Comparison of ENCODE assay signal across 16 cellular contexts in genomic region chr12:8080131-8080530, GRCh38. TPM values are rescaled to one million over a fixed set of nuclear protein-coding genes. Genes with fewer than 3 reads are reported as not detected.
DNase-seq lines count a peak whose midpoint lies in the region; ATAC-seq and TF ChIP-seq lines count a peak whose summit lies in the region.
"Had no signal": no experiment of that assay in that cellular context is flagged by ENCODE, and none has a peak within 500 bp of the region (broad histone marks: within the 10 kb centered on the region; RNA-seq: fewer than 3 reads in every experiment).

No MANE protein-coding gene starts in this region.

- 0 out of 2 replicates have a peak, but pooled peaks cover 10% of the 10 kb centered on the region for H3K36me3 ChIP-seq in BLaER1
- H3K36me3 ChIP-seq: cardiac muscle cell, esophagus muscularis mucosa, sigmoid colon, uterus had no signal

- H3K27me3 ChIP-seq in BLaER1, result no peaks in the 10 kb centered on the region
- H3K27me3 ChIP-seq: cardiac muscle cell, esophagus muscularis mucosa, MG63, sigmoid colon, uterus had no signal

- H3K9me3 Mint-ChIP-seq in immature natural killer cell, result peaks cover 0 to 2% (median 0%) of the 10 kb centered on the region in 6 donors

- in situ Hi-C loops in GM13976 (cut with MboI; ENCODE audit: low sequenced_read_pairs, unreplicated experiment), result no loop called here

- peak; percentile 27 for DNase-seq in GM13976 (ENCODE audit: low spot score)
- no peak for DNase-seq in T-helper 17 cell
- no peak for DNase-seq in immature natural killer cell
- DNase-seq in 8988T, result no peak
- no peak for DNase-seq in stimulated activated CD4-positive, alpha-beta T cell treated with anti-CD3 and anti-CD28 coated beads, Interleukin-4, amount 100 ng/mL, for 4 hours
- DNase-seq in stimulated activated CD4-positive, alpha-beta T cell treated with anti-CD3 and anti-CD28 coated beads, Interleukin-4, amount 100 ng/mL, for 24 hours, result no peak
- DNase-seq: DMS153, MG63, mucosa of descending colon, NCI-H526 treated with DMSO at 0.1 percent for 48 hours, sigmoid colon, uterus had no signal

- no peak overlapping the region for H3K9ac ChIP-seq in BLaER1

- H3K4me1 Mint-ChIP-seq in T-helper 17 cell (peaks cover 40% of the 10 kb centered on the region), immature natural killer cell (peaks cover 46 to 50% of the 10 kb centered on the region in 2 donors)

- peaks cover 54% of the 10 kb centered on the region for H3K4me1 ChIP-seq in BLaER1
- H3K4me1 ChIP-seq: uterus had no signal

- peaks cover 22% of the 10 kb centered on the region for H4K20me1 ChIP-seq in BLaER1

- TF ChIP-seq CTCF in GM13976 (IDR thresholded peaks at IDR 0.05; ENCODE audit: borderline replicate concordance, control extremely low read depth, extremely low read depth, insufficient read depth, missing control alignments), result no peak

- H3K4me2 ChIP-seq in BLaER1, result peak overlapping the region; percentile 91; the same call in 1 of the 2 replicates

- H3K36me3 Mint-ChIP-seq in T-helper 17 cell (ENCODE audit: low read depth) (peaks cover 4% of the 10 kb centered on the region), immature natural killer cell (peaks cover 0 to under 1% (median 0%) of the 10 kb centered on the region in 3 donors)

- no peak overlapping the region for H3K27ac ChIP-seq in BLaER1

- peak overlapping the region; percentile 100 for H3K27ac Mint-ChIP-seq in T-helper 17 cell
- H3K27ac Mint-ChIP-seq in immature natural killer cell, result peak overlapping the region; percentile 66 to 99 (median 87)

- H3K27me3 Mint-ChIP-seq in T-helper 17 cell (no peaks in the 10 kb centered on the region), immature natural killer cell (ENCODE audit: low read depth in 3 of 3) (peaks cover 2 to 15% (median 10%) of the 10 kb centered on the region in 3 donors)

- no peaks in the 10 kb centered on the region for H3K9me3 ChIP-seq in BLaER1
- H3K9me3 ChIP-seq in T-helper 17 cell (ENCODE audit: control insufficient read depth, low read length, poor library complexity, severe bottlenecking), result no peaks in the 10 kb centered on the region
- H3K9me3 ChIP-seq: esophagus muscularis mucosa, MG63, mucosa of descending colon, sigmoid colon, uterus had no signal

- no peak overlapping the region for H3K4me3 ChIP-seq in BLaER1
- H3K4me3 ChIP-seq: cardiac muscle cell, MG63, mucosa of descending colon, sigmoid colon had no signal

- ATAC-seq in T-helper 17 cell (no peak), HG03095 (IDR thresholded peaks at IDR 0.05; ENCODE audit: unreplicated experiment) (no peak)
- ATAC-seq: mucosa of descending colon had no signal

- H3K4me3 Mint-ChIP-seq in T-helper 17 cell, result peak overlapping the region; percentile 64
- H3K4me3 Mint-ChIP-seq in immature natural killer cell, result peak overlapping the region in 4 of 5 donors; percentile 0 to 14 (median 9)

RNA-seq across cellular contexts. Expression of gene NECAP1, which starts 1.9 kb away (rescaled TPM):
- 10 to 100 TPM; 72.8 to 73.0 TPM for total RNA-seq in T-helper 17 cell
- 10 to 100 TPM; 16.0 to 23.0 (median 20.5) TPM for polyA plus RNA-seq in immature natural killer cell

RNA-seq across cellular contexts. Expression of gene C3AR1, which starts 14.0 kb away (rescaled TPM):
- total RNA-seq in T-helper 17 cell, result 1 to 10 TPM; 3.1 to 3.9 TPM
- polyA plus RNA-seq in immature natural killer cell, result 10 to 100 TPM; 10.8 to 31.1 (median 20.2) TPM
- total RNA-seq: cardiac muscle cell had no signal
- polyA plus RNA-seq: cardiac muscle cell had no signal

RNA-seq across cellular contexts. Expression of gene CLEC4A, which starts 43.3 kb away (rescaled TPM):
- 1 to 10 TPM; 1.4 to 2.7 TPM for total RNA-seq in T-helper 17 cell
- 10 to 100 TPM in 2 of 3 donors, 1 to 10 TPM in 1; 1.6 to 15.4 (median 10.5) TPM for polyA plus RNA-seq in immature natural killer cell

RNA-seq across cellular contexts. Expression of gene FOXJ2, which starts 47.6 kb away (rescaled TPM):
- 10 to 100 TPM; 33.4 to 40.4 TPM for total RNA-seq in T-helper 17 cell
- 10 to 100 TPM in 1 of 3 donors, 1 to 10 TPM in 2; 2.7 to 15.8 (median 3.3) TPM for polyA plus RNA-seq in immature natural killer cell
